ENCODE assay signal across 8 cellular contexts in the genomic region with DNA sequence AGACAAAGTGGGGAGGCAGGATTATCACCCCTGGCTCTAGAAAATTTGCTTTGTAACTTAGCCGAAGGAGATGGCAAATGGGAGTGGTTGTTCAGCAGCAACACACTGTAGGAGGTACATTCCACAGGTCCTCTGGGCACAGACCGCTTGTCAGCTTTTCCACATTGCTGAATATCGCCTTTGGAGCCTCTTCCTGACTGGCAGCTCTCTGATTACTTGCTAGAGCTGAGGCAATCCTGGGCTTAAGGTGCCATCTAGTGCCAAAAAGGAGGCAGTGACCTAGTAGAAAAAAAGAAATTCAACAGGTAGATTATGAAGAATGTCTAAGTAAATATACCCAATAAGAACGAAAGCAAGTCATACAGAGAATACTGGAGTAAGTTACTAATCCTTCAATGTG. TPM values are rescaled to one million over a fixed set of nuclear protein-coding genes. Genes with fewer than 3 reads are reported as not detected.
DNase-seq lines count a peak whose midpoint lies in the region; ATAC-seq and TF ChIP-seq lines count a peak whose summit lies in the region.

No MANE protein-coding gene starts in this region.

- H3K27ac Mint-ChIP-seq in Calu3 (ENCODE audit: unreplicated experiment): no peak overlapping the region

- BruUV-seq in Calu3 (replicated peaks; lab: Mats Ljungman, UMichigan): no TSS peak

- intact Hi-C loops in Calu3 (cut with micrococcal nuclease; ENCODE audit: unreplicated experiment): loop anchor here (1.0 to 10.0 kb wide), 3 partner anchors 141 to 342 kb away; no protein-coding TSS in a partner anchor

- peak; percentile 30 for DNase-seq in Calu3
- peak; percentile 16 for DNase-seq in HT-29 (ENCODE audit: low spot score)
- peak; percentile 18 to 42 for DNase-seq in SHP77 (lab: John Stamatoyannopoulos, UW)
- peak; percentile 72 for DNase-seq in iPS DF 19.7 (ENCODE audit: low read depth, low spot score)
- DNase-seq in NK-92 (lab: John Stamatoyannopoulos, UW; ENCODE audit: unreplicated experiment): no peak
- DNase-seq in GM20000 (ENCODE audit: low spot score): no peak

- H3K4me3 Mint-ChIP-seq in Calu3 (ENCODE audit: low read depth, unreplicated experiment): no peak overlapping the region

- H3K9me3 Mint-ChIP-seq in Calu3 (ENCODE audit: low read depth, unreplicated experiment): peaks cover 8% of the 10 kb centered on the region

- ATAC-seq in HG03378 (IDR thresholded peaks at IDR 0.05; ENCODE audit: unreplicated experiment): no peak
- ATAC-seq in GM21717 (IDR thresholded peaks at IDR 0.05; ENCODE audit: unreplicated experiment): no peak

- TF ChIP-seq CTCF in Calu3 (IDR thresholded peaks at IDR 0.05; ENCODE audit: unreplicated experiment) (no peak), GM20000 (IDR thresholded peaks at IDR 0.05; ENCODE audit: extremely low read depth, missing control alignments) (no peak)

- no peaks in the 10 kb centered on the region for H3K4me1 Mint-ChIP-seq in Calu3 (ENCODE audit: low read depth, unreplicated experiment)

- CTCF ChIA-PET in Calu3 (lab: Charles Lee): interaction anchor here (0.7 to 2.2 kb wide), 5 partner anchors 16 to 338 kb away, joined by 3 to 18 read pairs (median 3); partner anchors contain the start of gene EXOG

- H3K36me3 Mint-ChIP-seq in Calu3 (ENCODE audit: insufficient read depth, unreplicated experiment): no peaks in the 10 kb centered on the region

- peaks cover 59% of the 10 kb centered on the region for H3K27me3 Mint-ChIP-seq in Calu3 (ENCODE audit: unreplicated experiment)

RNA-seq across cellular contexts. Expression of gene SCN5A, which starts 13.1 kb away (rescaled TPM):
- total RNA-seq in Calu3 (2022): 0.42 and 0.61 TPM in 2 replicates
- not detected in 2 replicates for total RNA-seq in HT-29 (2014; rRNA removed; shearing (Covaris generic))

Comparison
In these comparisons a context has a peak if more than half of its experiments do, and no peak if none do; other contexts are left out.
1. DNase-seq: peak in Calu3 (single experiment), HT-29 (single experiment), SHP77 (2 of 2) and iPS DF 19.7 (single experiment); none in NK-92 (single experiment) and GM20000 (single experiment).